16 cellular contexts compared by ENCODE assay signal in genomic region chr17:49471769-49472168, GRCh38. TPM values are rescaled to one million over a fixed set of nuclear protein-coding genes. Genes with fewer than 3 reads are reported as not detected.
DNase-seq lines count a peak whose midpoint lies in the region; ATAC-seq, FAIRE-seq and TF ChIP-seq lines count a peak whose summit lies in the region.
"Had no signal": no experiment of that assay in that cellular context is flagged by ENCODE, and none has a peak within 500 bp of the region (broad histone marks: within the 10 kb centered on the region; RNA-seq: fewer than 3 reads in every experiment).

No MANE protein-coding gene starts in this region.

- intact Hi-C loops in K562 (cut with micrococcal nuclease), result no loop called here

- peaks cover 65% of the 10 kb centered on the region for H3K4me1 Mint-ChIP-seq in nephron progenitor cell

- H3K4me3 Mint-ChIP-seq in nephron progenitor cell, result peak overlapping the region; percentile 62
- H3K4me3 Mint-ChIP-seq: CD8-positive, alpha-beta T cell had no signal

- BruUV-seq in K562 (replicated peaks; lab: Mats Ljungman, UMichigan), result no TSS peak

- FAIRE-seq in A549 (lab: Jason Lieb, UNC), result no peak
- no peak for FAIRE-seq in K562 (lab: Jason Lieb, UNC)
- FAIRE-seq: D721Med, H54 had no signal

- TF ChIP-seq CTCF in A549 (IDR thresholded peaks at IDR 0.05), result no peak
- TF ChIP-seq CTCF in K562 (IDR thresholded peaks at IDR 0.05 in 2 of 3, conservative IDR thresholded peaks at IDR 0.05 in 1 of 3; ENCODE audit: insufficient read depth in 2 of 3, low read depth in 1 of 3, low read length in 3 of 3), result no peak
- no peak for TF ChIP-seq CTCF in nephron progenitor cell (IDR thresholded peaks at IDR 0.05)

- peaks cover 4% of the 10 kb centered on the region for H3K9me3 Mint-ChIP-seq in nephron progenitor cell

- no peak overlapping the region for H3K27ac ChIP-seq in A549
- no peak overlapping the region for H3K27ac ChIP-seq in K562 (ENCODE audit: extremely low read depth, low read depth, low read length)

- no peak for DNase-seq in A549 (ENCODE audit: low read depth in 1 of 2, low spot score in 1 of 2)
- DNase-seq in NCI-H2171 treated with DMSO at 0.1 percent for 48 hours (lab: John Stamatoyannopoulos, UW), result peak; percentile 51
- no peak for DNase-seq in K562 (ENCODE audit: extremely low read depth in 1 of 4, low spot score in 3 of 4)
- DNase-seq in nephron progenitor cell, result no peak
- no peak for DNase-seq in EL
- DNase-seq in amygdala (lab: John Stamatoyannopoulos, UW), result no peak
- DNase-seq in stimulated activated CD4-positive, alpha-beta T cell treated with anti-CD3 and anti-CD28 coated beads, Interleukin-4, amount 100 ng/mL, for 4 hours, result no peak
- DNase-seq: CD8-positive, alpha-beta T cell; MG63; NCI-H187; NCI-H510A treated with DMSO at 0.1 percent for 48 hours; NK-92 treated with Interleukin-12 subunit alpha and Interleukin-12 subunit beta, amount 100 ng/mL, for 24 hours had no signal

- H3K27ac Mint-ChIP-seq in nephron progenitor cell, result no peak overlapping the region
- H3K27ac Mint-ChIP-seq: CD8-positive, alpha-beta T cell had no signal

- CTCF ChIA-PET in A549 (lab: Yijun Ruan, JAX) (interaction anchor here (1.0 to 2.1 kb wide), 8 partner anchors 10 to 85 kb away, joined by 3 to 13 read pairs (median 4); no protein-coding TSS in a partner anchor), K562 (lab: Yijun Ruan, JAX; ENCODE audit: low intra/inter-chr PET ratio) (no interaction called here)

- no peaks in the 10 kb centered on the region for H3K36me3 ChIP-seq in K562 (ENCODE audit: control insufficient read depth, insufficient read depth, low read length)
- H3K36me3 ChIP-seq: MG63 had no signal

- H3K4me2 ChIP-seq in A549 (no peak overlapping the region), K562 (ENCODE audit: insufficient read depth, low read length) (no peak overlapping the region)

- TF ChIP-seq POLR2A in A549 (IDR thresholded peaks at IDR 0.05; ENCODE audit: low read length) (no peak), K562 (conservative IDR thresholded peaks at IDR 0.05) (no peak)

- no peak overlapping the region for H2AFZ ChIP-seq in K562 (ENCODE audit: low read depth, low read length)

- H3K9ac ChIP-seq in K562 (ENCODE audit: insufficient read depth in 1 of 2, low read depth in 2 of 2, low read length in 2 of 2), result no peak overlapping the region

- in situ Hi-C loops in K562 (cut with MboI), result no loop called here

- no peaks in the 10 kb centered on the region for H3K36me3 Mint-ChIP-seq in nephron progenitor cell (ENCODE audit: low read depth)
- H3K36me3 Mint-ChIP-seq: CD8-positive, alpha-beta T cell had no signal

- H3K4me1 ChIP-seq in A549 (no peaks in the 10 kb centered on the region), K562 (replicated peaks in 1 of 2; ENCODE audit: control insufficient read depth in 2 of 2, insufficient read depth in 2 of 2, low read length in 2 of 2) (peaks cover 0 to 8% of the 10 kb centered on the region in 2 experiments; a peak in 1 of 5 replicates)

- peaks cover 15 to 52% of the 10 kb centered on the region in 2 experiments; a peak in 3 of 5 replicates for H3K27me3 ChIP-seq in K562 (ENCODE audit: control insufficient read depth in 2 of 2, insufficient read depth in 2 of 2, low read length in 2 of 2)
- H3K27me3 ChIP-seq: MG63 had no signal

- H3K4me3 ChIP-seq in A549, result no peak overlapping the region
- H3K4me3 ChIP-seq in K562, result no peak overlapping the region
- H3K4me3 ChIP-seq: MG63 had no signal

- H3K9me3 ChIP-seq in A549 (peaks cover 4% of the 10 kb centered on the region; the same call in 1 of the 3 replicates), K562 (replicated peaks; ENCODE audit: control insufficient read depth, insufficient read depth, low read depth, low read length) (no peaks in the 10 kb centered on the region)
- H3K9me3 ChIP-seq: MG63 had no signal

- TF ChIP-seq EP300 in A549 (IDR thresholded peaks at IDR 0.05), result no peak
- no peak for TF ChIP-seq EP300 in K562 (IDR thresholded peaks at IDR 0.05; ENCODE audit: low read length)

- no peaks in the 10 kb centered on the region for H3K79me2 ChIP-seq in K562 (ENCODE audit: control insufficient read depth, insufficient read depth, low read length)

- 72% methylated on average over 1 of the region's 1 CpG for WGBS in A549 (ENCODE audit: missing lambda C conversion rate)
- 0% methylated on average over 1 of the region's 1 CpG for WGBS in K562 (ENCODE audit: insufficient coverage, low coverage, missing lambda C conversion rate)

- peaks cover 81% of the 10 kb centered on the region for H3K27me3 Mint-ChIP-seq in nephron progenitor cell (ENCODE audit: low read depth, poor library complexity)

- POLR2A ChIA-PET in A549 (lab: Yijun Ruan, JAX) (no interaction called here), K562 (lab: Yijun Ruan, JAX) (no interaction called here)

- H3K9me1 ChIP-seq in K562 (ENCODE audit: control insufficient read depth, insufficient read depth, low read length), result no peaks in the 10 kb centered on the region

- ATAC-seq in A549, result no peak
- no peak for ATAC-seq in K562
- ATAC-seq in GM18861 (IDR thresholded peaks at IDR 0.05; ENCODE audit: unreplicated experiment), result no peak
- ATAC-seq: CD8-positive, alpha-beta T cell had no signal

- 0 out of 2 replicates have a peak, but pooled peaks cover 6% of the 10 kb centered on the region for H4K20me1 ChIP-seq in K562 (replicated peaks; ENCODE audit: control insufficient read depth, insufficient read depth, low read length)

- no peak for TF ChIP-seq RAD21 in A549 (conservative IDR thresholded peaks at IDR 0.05 in 1 of 2, IDR thresholded peaks at IDR 0.05 in 1 of 2)
- no peak for TF ChIP-seq RAD21 in K562 (CRISPR knock-in tag; conservative IDR thresholded peaks at IDR 0.05 in 1 of 2, IDR thresholded peaks at IDR 0.05 in 1 of 2)

TF ChIP-seq in A549, 52 proteins besides CTCF, POLR2A, EP300 and RAD21 (continues in another document):
- no peak for TF ChIP-seq CBX8 (IDR thresholded peaks at IDR 0.05)

TF ChIP-seq in K562, 482 proteins besides CTCF, POLR2A, EP300 and RAD21:
- TF ChIP-seq NFIC (IDR thresholded peaks at IDR 0.05) (peak; percentile 58), FOSL1 (tag; conservative IDR thresholded peaks at IDR 0.05) (no peak), ZFP36 (IDR thresholded peaks at IDR 0.05; ENCODE audit: low read depth, low read length, partially characterized antibody) (peak; percentile 77)

RNA-seq across cellular contexts. Expression of gene NGFR, which starts 23.3 kb away (rescaled TPM):
- 0.09 and 0.18 TPM in 2 replicates for polyA plus RNA-seq in A549 (2011; rRNA removed)
- polyA plus RNA-seq in A549 (2012; cell fraction: cytosol; rRNA removed), result 0.19 and 0.21 TPM in 2 replicates
- 0.20 and 0.21 TPM in 2 replicates for polyA plus RNA-seq in A549 (2012; cell fraction: nucleus; rRNA removed)
- 0.12 to 0.14 TPM (median 0.13 TPM) in 3 replicates for polyA plus RNA-seq in A549 (2017; fragmentation: RNase III; extraction: RNeasy Plus Mini Kit Qiagen cat#74134 plus additional on column Dnase treatment)
- polyA minus RNA-seq in A549 (2011; rRNA and poly(A)+ RNA removed), result not detected in 2 replicates
- 0.53 TPM in 1 of 2 replicates, not detected in the other for total RNA-seq in K562 (2011; cell fraction: chromatin; rRNA removed; ENCODE audit: low replicate concordance)
- total RNA-seq in K562 (2011; cell fraction: nucleolus; rRNA removed), result 0.53 and 0.67 TPM in 2 replicates
- 0.29 and 0.46 TPM in 2 replicates for total RNA-seq in K562 (2011; cell fraction: nucleoplasm; rRNA removed)
- total RNA-seq in K562 (2014; rRNA removed), result 0.08 and 0.23 TPM in 2 replicates
- not detected in 2 replicates for total RNA-seq in K562 (2014; rRNA removed; fragmentation: Illumina TruSeq; extraction: Trizol)
- not detected in 2 replicates for total RNA-seq in K562 (2015; rRNA removed; fragmentation: Illumina TruSeq; extraction: Trizol)
- total RNA-seq in K562 (2021), result 0.09 and 0.11 TPM in 2 replicates
- polyA plus RNA-seq in K562 (2011; rRNA removed), result 0.13 and 0.14 TPM in 2 replicates
- 0.16 and 0.18 TPM in 2 replicates for polyA plus RNA-seq in K562 (2011; cell fraction: cytosol; rRNA removed)
- 0.06 and 0.11 TPM in 2 replicates for polyA plus RNA-seq in K562 (2011; cell fraction: nucleus; rRNA removed)
- polyA plus RNA-seq in K562 (2012), result 0.03 and 0.22 TPM in 2 replicates
- 0.04 and 0.07 TPM in 2 replicates for polyA plus RNA-seq in K562 (2014; fragmentation: Illumina TruSeq; extraction: Trizol)
- not detected for polyA plus RNA-seq in K562 (2014; fragmentation: Nextera tagmentation; extraction: Ambion mirVana)
- 0.11 and 0.20 TPM in 2 replicates for polyA plus RNA-seq in K562 (2014; rRNA removed)
- polyA minus RNA-seq in K562 (2011; rRNA and poly(A)+ RNA removed), result not detected in 2 replicates
- 0.73 TPM in 1 of 2 replicates, not detected in the other for polyA minus RNA-seq in K562 (2011; cell fraction: cytosol; rRNA and poly(A)+ RNA removed)
- polyA minus RNA-seq in K562 (2011; cell fraction: nucleus; rRNA and poly(A)+ RNA removed), result 0.13 TPM in 1 of 2 replicates, not detected in the other
- polyA plus RNA-seq: AG04450 had no signal

RNA-seq across cellular contexts. Expression of gene PHB1, which starts 57.1 kb away (rescaled TPM):
- 480 and 556 TPM in 2 replicates for polyA plus RNA-seq in A549 (2011; rRNA removed)
- 819 and 950 TPM in 2 replicates for polyA plus RNA-seq in A549 (2012; cell fraction: cytosol; rRNA removed)
- 522 and 661 TPM in 2 replicates for polyA plus RNA-seq in A549 (2012; cell fraction: nucleus; rRNA removed)
- polyA plus RNA-seq in A549 (2017; fragmentation: RNase III; extraction: RNeasy Plus Mini Kit Qiagen cat#74134 plus additional on column Dnase treatment), result 410 to 432 TPM (median 416 TPM) in 3 replicates
- 595 and 645 TPM in 2 replicates for polyA minus RNA-seq in A549 (2011; rRNA and poly(A)+ RNA removed)
- total RNA-seq in K562 (2011; cell fraction: chromatin; rRNA removed; ENCODE audit: low replicate concordance), result 85.2 and 139 TPM in 2 replicates
- total RNA-seq in K562 (2011; cell fraction: nucleolus; rRNA removed), result 115 and 129 TPM in 2 replicates
- 138 and 143 TPM in 2 replicates for total RNA-seq in K562 (2011; cell fraction: nucleoplasm; rRNA removed)
- 252 and 320 TPM in 2 replicates for total RNA-seq in K562 (2014; rRNA removed)
- 307 and 349 TPM in 2 replicates for total RNA-seq in K562 (2014; rRNA removed; fragmentation: Illumina TruSeq; extraction: Trizol)
- 259 and 265 TPM in 2 replicates for total RNA-seq in K562 (2015; rRNA removed; fragmentation: Illumina TruSeq; extraction: Trizol)
- 447 and 460 TPM in 2 replicates for total RNA-seq in K562 (2021)
- 818 and 879 TPM in 2 replicates for polyA plus RNA-seq in K562 (2011; rRNA removed)
- polyA plus RNA-seq in K562 (2011; cell fraction: cytosol; rRNA removed), result 709 and 767 TPM in 2 replicates
- polyA plus RNA-seq in K562 (2011; cell fraction: nucleus; rRNA removed), result 244 and 297 TPM in 2 replicates
- 257 and 546 TPM in 2 replicates for polyA plus RNA-seq in K562 (2012)
- 486 and 570 TPM in 2 replicates for polyA plus RNA-seq in K562 (2014; fragmentation: Illumina TruSeq; extraction: Trizol)
- 100 to 1,000 TPM; 191 to 412 TPM for polyA plus RNA-seq in K562 (2014; fragmentation: Nextera tagmentation; extraction: Ambion mirVana)
- polyA plus RNA-seq in K562 (2014; rRNA removed), result 322 and 377 TPM in 2 replicates
- polyA minus RNA-seq in K562 (2011; rRNA and poly(A)+ RNA removed), result 533 and 763 TPM in 2 replicates
- polyA minus RNA-seq in K562 (2011; cell fraction: cytosol; rRNA and poly(A)+ RNA removed), result 146 and 192 TPM in 2 replicates
- 40.4 and 68.0 TPM in 2 replicates for polyA minus RNA-seq in K562 (2011; cell fraction: nucleus; rRNA and poly(A)+ RNA removed)

Comparison
In these comparisons a context has a peak if more than half of its experiments do, and no peak if none do; other contexts are left out.
1. Of the 35 proteins assayed by ChIP-seq in both K562 and A549: peak only in K562: none; only in A549: none; in both: ZFP36; in neither: 34.